32 cellular contexts compared by ENCODE assay signal in the genomic region with DNA sequence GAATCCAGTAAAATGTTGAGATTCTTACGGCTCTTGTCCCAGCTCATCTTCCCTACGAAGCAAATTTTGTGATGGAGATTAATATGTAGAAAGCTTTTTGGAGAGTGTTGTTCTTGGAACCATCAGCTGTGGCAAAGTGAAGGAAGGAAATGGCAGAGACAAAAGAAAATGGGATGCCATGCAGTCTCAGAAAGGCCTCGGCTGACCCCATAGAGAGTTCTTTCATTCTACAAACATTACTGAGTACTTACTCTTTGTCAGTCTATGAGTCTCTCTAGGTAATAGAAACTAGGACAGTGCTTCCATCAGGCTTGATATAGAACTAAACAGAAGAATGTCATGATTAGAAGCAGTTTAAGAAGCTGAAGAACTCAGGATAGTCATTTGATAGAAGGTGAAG.
DNase-seq lines count a peak whose midpoint lies in the region; ATAC-seq and TF ChIP-seq lines count a peak whose summit lies in the region.
"Had no signal": no experiment of that assay in that cellular context is flagged by ENCODE, and none has a peak within 500 bp of the region (broad histone marks: within the 10 kb centered on the region; RNA-seq: fewer than 3 reads in every experiment).

No MANE protein-coding gene starts in this region.

- no peak overlapping the region for H3K9ac ChIP-seq in NT2/D1 (ENCODE audit: insufficient read length, low read depth)
- no peak overlapping the region for H3K9ac ChIP-seq in endodermal cell (ENCODE audit: extremely low read depth, low read length, poor library complexity, severe bottlenecking)
- H3K9ac ChIP-seq: GM23248 had no signal

- H3F3A ChIP-seq in GM23338 (replicated peaks; ENCODE audit: low read depth) = no peaks in the 10 kb centered on the region
- no peaks in the 10 kb centered on the region for H3F3A ChIP-seq in PC-9 (ENCODE audit: insufficient read depth, low read depth)

- H3K79me2 ChIP-seq in GM23338 (replicated peaks; ENCODE audit: insufficient read depth) = no peaks in the 10 kb centered on the region
- no peaks in the 10 kb centered on the region for H3K79me2 ChIP-seq in PC-9 (ENCODE audit: low read depth)

- TF ChIP-seq CTCF in GM23338 (conservative IDR thresholded peaks at IDR 0.05; ENCODE audit: low read depth in 2 of 2) (no peak), endodermal cell (conservative IDR thresholded peaks at IDR 0.05) (no peak), PC-9 (conservative IDR thresholded peaks at IDR 0.05) (no peak), right atrium auricular region (IDR thresholded peaks at IDR 0.05) (no peak)

- intact Hi-C loops in PC-9 (cut with micrococcal nuclease; ENCODE audit: unreplicated experiment) = no loop called here

- H3K27ac Mint-ChIP-seq in GM23338 (peak overlapping the region; percentile 88), endodermal cell (peak overlapping the region; percentile 21)
- H3K27ac Mint-ChIP-seq: activated CD4-positive, alpha-beta memory T cell treated with anti-CD3 and anti-CD28 coated beads for 36 hours; CD4-positive, CD25-positive, alpha-beta regulatory T cell; naive thymus-derived CD4-positive, alpha-beta T cell; stimulated activated memory B cell treated with anti-CD40 and anti-IgM and Interleukin-4, amounts not matched to agents 10 μg/mL and 1 μg/mL and 100 μg/mL, for 72 hours had no signal

- 52 to 85% methylated on average over 2 to 3 of the region's 3 CpGs for WGBS in endodermal cell (ENCODE audit: insufficient coverage in 1 of 2, insufficient read length in 1 of 2), 2 experiments
- WGBS in mesodermal cell (ENCODE audit: insufficient coverage in 2 of 2), 2 experiments = 67 to 70% methylated on average over 2 of the region's 3 CpGs

- H3K36me3 ChIP-seq in GM23338 (ENCODE audit: insufficient read depth) (0 out of 2 replicates have a peak, but pooled peaks cover 6% of the 10 kb centered on the region), NT2/D1 (ENCODE audit: insufficient read depth, insufficient read length, low read length) (peaks cover 30% of the 10 kb centered on the region), endodermal cell (ENCODE audit: control insufficient read depth, insufficient read depth, low read length) (peaks cover 38% of the 10 kb centered on the region), mesodermal cell (ENCODE audit: control insufficient read depth, insufficient read depth, low read length) (peaks cover 19% of the 10 kb centered on the region), PC-9 (ENCODE audit: low read depth) (no peaks in the 10 kb centered on the region; the same call in 1 of the 2 replicates), right atrium auricular region (peaks cover 5% of the 10 kb centered on the region)
- H3K36me3 ChIP-seq: breast epithelium, upper lobe of left lung had no signal

- H4K20me1 ChIP-seq in GM23338 (replicated peaks; ENCODE audit: insufficient read depth) (no peaks in the 10 kb centered on the region), PC-9 (ENCODE audit: insufficient read depth) (no peaks in the 10 kb centered on the region)

- ATAC-seq in GM23338 (peak; percentile 99), HG02885 (IDR thresholded peaks at IDR 0.05; ENCODE audit: poor library complexity, unreplicated experiment) (no peak)
- ATAC-seq: naive thymus-derived CD4-positive, alpha-beta T cell; stimulated activated memory B cell treated with anti-CD40 and anti-IgM and Interleukin-4, amounts not matched to agents 10 μg/mL and 1 μg/mL and 100 μg/mL, for 72 hours had no signal

- H3K9me2 ChIP-seq in GM23338 (ENCODE audit: insufficient read depth) (no peaks in the 10 kb centered on the region), PC-9 (ENCODE audit: insufficient read depth) (0 out of 2 replicates have a peak, but pooled peaks cover 3% of the 10 kb centered on the region)

- H3K27ac ChIP-seq in GM23338 (ENCODE audit: low read depth) = peak overlapping the region; percentile 80
- H3K27ac ChIP-seq in endodermal cell (ENCODE audit: low read depth, low read length) = peak overlapping the region; percentile 62
- H3K27ac ChIP-seq in mesodermal cell (ENCODE audit: low read depth, low read length, severe bottlenecking) = peak overlapping the region; percentile 18
- H3K27ac ChIP-seq in PC-9 = no peak overlapping the region
- no peak overlapping the region for H3K27ac ChIP-seq in right atrium auricular region
- H3K27ac ChIP-seq: breast epithelium, GM23248, upper lobe of left lung had no signal

- BruUV-seq in PC-9 (replicated peaks; lab: Mats Ljungman, UMichigan) = no TSS peak

- H3K27me3 ChIP-seq in GM23338 (ENCODE audit: insufficient read depth) (no peaks in the 10 kb centered on the region), NT2/D1 (ENCODE audit: insufficient read depth, insufficient read length) (no peaks in the 10 kb centered on the region), endodermal cell (ENCODE audit: control insufficient read depth, insufficient read depth, low read length, poor library complexity, severe bottlenecking) (no peaks in the 10 kb centered on the region), PC-9 (ENCODE audit: insufficient read depth, low read depth) (no peaks in the 10 kb centered on the region), right atrium auricular region (no peaks in the 10 kb centered on the region)
- H3K27me3 ChIP-seq: breast epithelium, upper lobe of left lung had no signal

- H3K9me3 ChIP-seq in NT2/D1 (ENCODE audit: insufficient read depth, low read length) (no peaks in the 10 kb centered on the region), endodermal cell (ENCODE audit: control insufficient read depth, low read length) (no peaks in the 10 kb centered on the region), mesodermal cell (ENCODE audit: control insufficient read depth, low read length) (no peaks in the 10 kb centered on the region), PC-9 (ENCODE audit: insufficient read depth, low read depth) (no peaks in the 10 kb centered on the region), right atrium auricular region (no peaks in the 10 kb centered on the region)
- H3K9me3 ChIP-seq: breast epithelium, upper lobe of left lung had no signal

- CTCF ChIA-PET in PC-9 (lab: Charles Lee) = no interaction called here

- peaks cover 25% of the 10 kb centered on the region for H3K4me1 Mint-ChIP-seq in GM23338
- peaks cover 6% of the 10 kb centered on the region for H3K4me1 Mint-ChIP-seq in endodermal cell
- H3K4me1 Mint-ChIP-seq: CD4-positive, CD25-positive, alpha-beta regulatory T cell; naive thymus-derived CD4-positive, alpha-beta T cell; stimulated activated memory B cell treated with anti-CD40 and anti-IgM and Interleukin-4, amounts not matched to agents 10 μg/mL and 1 μg/mL and 100 μg/mL, for 72 hours had no signal

- H3K4me2 ChIP-seq in GM23338 (no peak overlapping the region), PC-9 (no peak overlapping the region)

- no peaks in the 10 kb centered on the region for H3K27me3 Mint-ChIP-seq in GM23338 (ENCODE audit: insufficient read depth, low read depth, poor library complexity)
- no peaks in the 10 kb centered on the region for H3K27me3 Mint-ChIP-seq in endodermal cell (ENCODE audit: insufficient read depth)
- H3K27me3 Mint-ChIP-seq: activated CD4-positive, alpha-beta memory T cell treated with anti-CD3 and anti-CD28 coated beads for 36 hours; CD4-positive, CD25-positive, alpha-beta regulatory T cell; naive thymus-derived CD4-positive, alpha-beta T cell; stimulated activated memory B cell treated with anti-CD40 and anti-IgM and Interleukin-4, amounts not matched to agents 10 μg/mL and 1 μg/mL and 100 μg/mL, for 72 hours had no signal

- no peaks in the 10 kb centered on the region for H3K9me3 Mint-ChIP-seq in GM23338
- H3K9me3 Mint-ChIP-seq in endodermal cell = no peaks in the 10 kb centered on the region
- H3K9me3 Mint-ChIP-seq: activated CD4-positive, alpha-beta memory T cell treated with anti-CD3 and anti-CD28 coated beads for 36 hours; CD4-positive, CD25-positive, alpha-beta regulatory T cell; naive thymus-derived CD4-positive, alpha-beta T cell; stimulated activated memory B cell treated with anti-CD40 and anti-IgM and Interleukin-4, amounts not matched to agents 10 μg/mL and 1 μg/mL and 100 μg/mL, for 72 hours had no signal

- H3K36me3 Mint-ChIP-seq in GM23338 (ENCODE audit: low read depth) (peaks cover 31% of the 10 kb centered on the region), endodermal cell (ENCODE audit: low read depth) (peaks cover 60% of the 10 kb centered on the region)
- H3K36me3 Mint-ChIP-seq: activated CD4-positive, alpha-beta memory T cell treated with anti-CD3 and anti-CD28 coated beads for 36 hours; CD4-positive, CD25-positive, alpha-beta regulatory T cell; naive thymus-derived CD4-positive, alpha-beta T cell; stimulated activated memory B cell treated with anti-CD40 and anti-IgM and Interleukin-4, amounts not matched to agents 10 μg/mL and 1 μg/mL and 100 μg/mL, for 72 hours had no signal

- H2AFZ ChIP-seq in GM23338 = no peak overlapping the region
- H2AFZ ChIP-seq in PC-9 = no peak overlapping the region
- H2AFZ ChIP-seq: GM23248 had no signal

- H3K4me3 ChIP-seq in GM23338 (no peak overlapping the region), NT2/D1 (ENCODE audit: insufficient read length, low read depth) (no peak overlapping the region), endodermal cell (ENCODE audit: low read length) (no peak overlapping the region), mesodermal cell (ENCODE audit: extremely low read depth, insufficient read depth, low read length, poor library complexity, severe bottlenecking) (no peak overlapping the region), PC-9 (no peak overlapping the region), right atrium auricular region (no peak overlapping the region)
- H3K4me3 ChIP-seq: breast epithelium, GM23248, upper lobe of left lung had no signal

- POLR2A ChIA-PET in PC-9 (lab: Charles Lee; ENCODE audit: unreplicated experiment) = no interaction called here

- DNase-seq in GM23338 (ENCODE audit: low spot score) (peak; percentile 68), NT2/D1 (ENCODE audit: low read depth, low spot score) (peak; percentile 89), endodermal cell (peak; percentile 61), PC-9 (no peak), right atrium auricular region (ENCODE audit: low spot score) (no peak)
- DNase-seq in effector CD8-positive, alpha-beta T cell (lab: John Stamatoyannopoulos, UW) = no peak
- DNase-seq: activated CD4-positive, alpha-beta memory T cell treated with anti-CD3 and anti-CD28 coated beads for 36 hours; activated CD4-positive, CD25-positive, alpha-beta regulatory T cell treated with anti-CD3 and anti-CD28 coated beads, Interleukin-2, amount 50 U/mL, for 72 hours; activated naive CD4-positive, alpha-beta T cell; Calu3; CD4-positive, CD25-positive, alpha-beta regulatory T cell; DMS79; GDM1; GM23248; hypothalamus; KG1; midbrain; naive thymus-derived CD4-positive, alpha-beta T cell; NCI-H1105 treated with DMSO at 0.1 percent for 48 hours; NCI-H2029 treated with DMSO at 0.1 percent for 48 hours; NCI-H2227 treated with DMSO at 0.1 percent for 48 hours; NCI-H526; NK-92 treated with Interleukin-12 subunit alpha and Interleukin-12 subunit beta, amount 100 ng/mL, for 24 hours; occipital lobe; Right ventricle myocardium superior; stimulated activated CD4-positive, alpha-beta T cell treated with anti-CD3 and anti-CD28 coated beads, Interleukin-15, amount 100 ng/mL, for 24 hours; substantia nigra; upper lobe of left lung had no signal

- H3K4me3 Mint-ChIP-seq in GM23338 = peak overlapping the region; percentile 33
- H3K4me3 Mint-ChIP-seq in endodermal cell = no peak overlapping the region
- H3K4me3 Mint-ChIP-seq: activated CD4-positive, alpha-beta memory T cell treated with anti-CD3 and anti-CD28 coated beads for 36 hours; CD4-positive, CD25-positive, alpha-beta regulatory T cell; naive thymus-derived CD4-positive, alpha-beta T cell; stimulated activated memory B cell treated with anti-CD40 and anti-IgM and Interleukin-4, amounts not matched to agents 10 μg/mL and 1 μg/mL and 100 μg/mL, for 72 hours had no signal

- H3K4me1 ChIP-seq in GM23338 (ENCODE audit: insufficient read depth) = peaks cover 7% of the 10 kb centered on the region; the same call in 1 of the 2 replicates
- no peaks in the 10 kb centered on the region for H3K4me1 ChIP-seq in NT2/D1 (ENCODE audit: insufficient read depth, insufficient read length)
- H3K4me1 ChIP-seq in endodermal cell (ENCODE audit: control insufficient read depth, insufficient read depth, low read length) = no peaks in the 10 kb centered on the region
- H3K4me1 ChIP-seq in mesodermal cell (ENCODE audit: control insufficient read depth, insufficient read depth, low read length, poor library complexity, severe bottlenecking) = peaks cover 3% of the 10 kb centered on the region
- H3K4me1 ChIP-seq in PC-9 (replicated peaks; ENCODE audit: insufficient read depth) = no peaks in the 10 kb centered on the region
- no peaks in the 10 kb centered on the region for H3K4me1 ChIP-seq in right atrium auricular region
- H3K4me1 ChIP-seq: breast epithelium, upper lobe of left lung had no signal

Comparison
In these comparisons a context has a peak if more than half of its experiments do, and no peak if none do; other contexts are left out.
1. DNase-seq: peak in GM23338 (single experiment), NT2/D1 (single experiment) and endodermal cell (single experiment); none in PC-9 (0 of 2), right atrium auricular region (single experiment) and effector CD8-positive, alpha-beta T cell (single experiment).
2. H3K27ac ChIP-seq: peak in GM23338 (single experiment), endodermal cell (single experiment) and mesodermal cell (single experiment); none in PC-9 (single experiment) and right atrium auricular region (0 of 2).